1 cellular context compared by ENCODE assay signal in the genomic region with DNA sequence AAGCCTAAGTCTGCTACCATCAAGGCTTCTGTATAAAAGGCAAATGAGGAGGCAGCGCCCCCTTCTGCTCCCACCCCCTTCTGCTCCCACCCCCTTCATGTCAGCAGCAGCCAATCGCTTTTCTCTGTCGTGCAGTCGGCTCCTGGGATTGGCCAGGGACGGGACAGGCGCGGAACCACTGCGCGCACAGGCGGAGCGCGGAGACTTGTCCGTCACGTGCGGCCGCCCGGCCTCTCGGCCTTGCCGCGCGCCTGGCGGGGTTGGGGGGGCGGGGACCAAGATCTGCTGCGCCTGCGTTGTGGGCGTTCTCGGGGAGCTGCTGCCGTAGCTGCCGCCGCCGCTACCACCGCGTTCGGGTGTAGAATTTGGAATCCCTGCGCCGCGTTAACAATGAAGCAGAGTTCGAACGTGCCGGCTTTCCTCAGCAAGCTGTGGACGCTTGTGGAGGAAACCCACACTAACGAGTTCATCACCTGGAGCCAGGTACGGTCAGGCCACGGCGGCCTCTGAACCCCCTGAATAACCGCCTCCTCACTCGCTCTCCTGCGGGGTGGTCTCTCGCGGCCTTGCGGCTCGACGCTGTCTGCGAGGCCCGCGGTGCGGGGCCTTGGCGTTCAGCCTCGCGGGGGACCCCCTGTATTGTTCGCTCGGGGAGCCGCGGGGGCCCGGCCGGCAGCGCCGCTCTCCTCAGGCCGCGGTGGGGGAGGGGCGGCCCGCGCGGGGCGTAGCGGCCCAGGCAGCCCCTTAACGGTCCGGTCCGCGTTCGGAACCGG.
TF ChIP-seq lines count a peak whose summit lies in the region.

A gene with protein sequence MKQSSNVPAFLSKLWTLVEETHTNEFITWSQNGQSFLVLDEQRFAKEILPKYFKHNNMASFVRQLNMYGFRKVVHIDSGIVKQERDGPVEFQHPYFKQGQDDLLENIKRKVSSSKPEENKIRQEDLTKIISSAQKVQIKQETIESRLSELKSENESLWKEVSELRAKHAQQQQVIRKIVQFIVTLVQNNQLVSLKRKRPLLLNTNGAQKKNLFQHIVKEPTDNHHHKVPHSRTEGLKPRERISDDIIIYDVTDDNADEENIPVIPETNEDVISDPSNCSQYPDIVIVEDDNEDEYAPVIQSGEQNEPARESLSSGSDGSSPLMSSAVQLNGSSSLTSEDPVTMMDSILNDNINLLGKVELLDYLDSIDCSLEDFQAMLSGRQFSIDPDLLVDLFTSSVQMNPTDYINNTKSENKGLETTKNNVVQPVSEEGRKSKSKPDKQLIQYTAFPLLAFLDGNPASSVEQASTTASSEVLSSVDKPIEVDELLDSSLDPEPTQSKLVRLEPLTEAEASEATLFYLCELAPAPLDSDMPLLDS (plus strand): TSS at position 305 of the 773 bp plus-strand sequence. CDS start 86 bp downstream, at position 391.

TF ChIP-seq in K562, 482 proteins besides CTCF, POLR2A, EP300 and RAD21 (continued from another document and continues in another):
- TF ChIP-seq, protein P1, sequence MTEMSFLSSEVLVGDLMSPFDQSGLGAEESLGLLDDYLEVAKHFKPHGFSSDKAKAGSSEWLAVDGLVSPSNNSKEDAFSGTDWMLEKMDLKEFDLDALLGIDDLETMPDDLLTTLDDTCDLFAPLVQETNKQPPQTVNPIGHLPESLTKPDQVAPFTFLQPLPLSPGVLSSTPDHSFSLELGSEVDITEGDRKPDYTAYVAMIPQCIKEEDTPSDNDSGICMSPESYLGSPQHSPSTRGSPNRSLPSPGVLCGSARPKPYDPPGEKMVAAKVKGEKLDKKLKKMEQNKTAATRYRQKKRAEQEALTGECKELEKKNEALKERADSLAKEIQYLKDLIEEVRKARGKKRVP (CRISPR knock-in tag; IDR thresholded peaks at IDR 0.05), result no peak
- TF ChIP-seq, protein P2, sequence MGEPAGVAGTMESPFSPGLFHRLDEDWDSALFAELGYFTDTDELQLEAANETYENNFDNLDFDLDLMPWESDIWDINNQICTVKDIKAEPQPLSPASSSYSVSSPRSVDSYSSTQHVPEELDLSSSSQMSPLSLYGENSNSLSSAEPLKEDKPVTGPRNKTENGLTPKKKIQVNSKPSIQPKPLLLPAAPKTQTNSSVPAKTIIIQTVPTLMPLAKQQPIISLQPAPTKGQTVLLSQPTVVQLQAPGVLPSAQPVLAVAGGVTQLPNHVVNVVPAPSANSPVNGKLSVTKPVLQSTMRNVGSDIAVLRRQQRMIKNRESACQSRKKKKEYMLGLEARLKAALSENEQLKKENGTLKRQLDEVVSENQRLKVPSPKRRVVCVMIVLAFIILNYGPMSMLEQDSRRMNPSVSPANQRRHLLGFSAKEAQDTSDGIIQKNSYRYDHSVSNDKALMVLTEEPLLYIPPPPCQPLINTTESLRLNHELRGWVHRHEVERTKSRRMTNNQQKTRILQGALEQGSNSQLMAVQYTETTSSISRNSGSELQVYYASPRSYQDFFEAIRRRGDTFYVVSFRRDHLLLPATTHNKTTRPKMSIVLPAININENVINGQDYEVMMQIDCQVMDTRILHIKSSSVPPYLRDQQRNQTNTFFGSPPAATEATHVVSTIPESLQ (CRISPR knock-in tag; IDR thresholded peaks at IDR 0.05), result peak; percentile 66; the same call in 1 of the 2 replicates
- TF ChIP-seq ZNF3 (CRISPR knock-in tag; IDR thresholded peaks at IDR 0.05) (no peak), ZNF12 (CRISPR knock-in tag; IDR thresholded peaks at IDR 0.05) (0 out of 2 replicates have a peak, but pooled peaks have one; percentile 65), STAT5A (IDR thresholded peaks at IDR 0.05; ENCODE audit: borderline replicate concordance, low read length) (no peak), MYBL2 (IDR thresholded peaks at IDR 0.05; ENCODE audit: low read depth) (no peak), MYBL2 (CRISPR knock-in tag; IDR thresholded peaks at IDR 0.05; ENCODE audit: borderline replicate concordance) (no peak), ZNF444 (CRISPR knock-in tag; IDR thresholded peaks at IDR 0.05) (no peak), RUNX1 (IDR thresholded peaks at IDR 0.05; ENCODE audit: low read depth) (no peak), POLR3G (IDR thresholded peaks at IDR 0.05; ENCODE audit: extremely low read depth, insufficient read length, insufficient replicate concordance) (no peak), ZNF699 (CRISPR knock-in tag; IDR thresholded peaks at IDR 0.05; ENCODE audit: insufficient replicate concordance) (no peak), DIDO1 (tag; IDR thresholded peaks at IDR 0.05; ENCODE audit: low read depth) (no peak), ZNF311 (CRISPR knock-in tag; IDR thresholded peaks at IDR 0.05) (no peak), FUS (optimal IDR thresholded peaks at IDR 0.05; ENCODE audit: low read depth, low read length) (no peak), ZNF668 (CRISPR knock-in tag; IDR thresholded peaks at IDR 0.05) (no peak), MAFF (IDR thresholded peaks at IDR 0.05; ENCODE audit: low read length) (no peak), ZBED1 (IDR thresholded peaks at IDR 0.05) (no peak), THRAP3 (IDR thresholded peaks at IDR 0.05; ENCODE audit: borderline replicate concordance) (no peak), EGR1 (conservative IDR thresholded peaks at IDR 0.05) (peak; percentile 37; the same call in 1 of the 2 replicates), KLF16 (IDR thresholded peaks at IDR 0.05) (no peak), ATF7 (IDR thresholded peaks at IDR 0.05) (no peak), TBP (optimal IDR thresholded peaks at IDR 0.05; ENCODE audit: low read depth, low read length) (peak; percentile 80), DNMT1 (IDR thresholded peaks at IDR 0.05) (no peak), HNRNPK (IDR thresholded peaks at IDR 0.05; ENCODE audit: low read depth, low read length, poor library complexity, severe bottlenecking) (no peak), ZKSCAN8 (CRISPR knock-in tag; IDR thresholded peaks at IDR 0.05) (no peak), PTTG1 (tag; IDR thresholded peaks at IDR 0.05; ENCODE audit: low read depth) (no peak), L3MBTL2 (IDR thresholded peaks at IDR 0.05) (no peak), POLR3A (IDR thresholded peaks at IDR 0.05; ENCODE audit: borderline replicate concordance, extremely low read depth, insufficient read depth, insufficient read length) (no peak), FIP1L1 (IDR thresholded peaks at IDR 0.05; ENCODE audit: low read depth, low read length, poor library complexity, severe bottlenecking) (no peak), ZNF561 (CRISPR knock-in tag; conservative IDR thresholded peaks at IDR 0.05) (no peak), PML (IDR thresholded peaks at IDR 0.05; ENCODE audit: low read length) (no peak), EZH2 (IDR thresholded peaks at IDR 0.05; ENCODE audit: borderline replicate concordance, low read depth, low read length) (no peak), WHSC1 (IDR thresholded peaks at IDR 0.05; ENCODE audit: low read length) (no peak), CHD2 (IDR thresholded peaks at IDR 0.05; ENCODE audit: low read depth, low read length) (peak; percentile 66; the same call in 1 of the 2 replicates), POLR2H (tag; IDR thresholded peaks at IDR 0.05; ENCODE audit: low read depth) (no peak), GABPB2 (CRISPR knock-in tag; conservative IDR thresholded peaks at IDR 0.05) (no peak), ZNF133 (CRISPR knock-in tag; IDR thresholded peaks at IDR 0.05) (no peak), ZNF696 (CRISPR knock-in tag; conservative IDR thresholded peaks at IDR 0.05) (no peak), NFRKB (IDR thresholded peaks at IDR 0.05; ENCODE audit: low read depth) (no peak), HNRNPUL1 (IDR thresholded peaks at IDR 0.05; ENCODE audit: low read length) (no peak), E2F3 (CRISPR knock-in tag; IDR thresholded peaks at IDR 0.05) (no peak), ZNF212 (CRISPR knock-in tag; IDR thresholded peaks at IDR 0.05) (no peak), JUND (IDR thresholded peaks at IDR 0.05; ENCODE audit: borderline replicate concordance, low read depth, low read length) (0 out of 2 replicates have a peak, but pooled peaks have one; percentile 11), JUND (tag; IDR thresholded peaks at IDR 0.05; ENCODE audit: borderline replicate concordance, low read depth, low read length) (no peak; the same call in 2 of the 3 replicates), STAG1 (CRISPR knock-in tag; IDR thresholded peaks at IDR 0.05; ENCODE audit: borderline replicate concordance) (no peak), TARDBP (IDR thresholded peaks at IDR 0.05) (no peak), LCOR (CRISPR knock-in tag; IDR thresholded peaks at IDR 0.05) (no peak)
- TF ChIP-seq, protein P3, sequence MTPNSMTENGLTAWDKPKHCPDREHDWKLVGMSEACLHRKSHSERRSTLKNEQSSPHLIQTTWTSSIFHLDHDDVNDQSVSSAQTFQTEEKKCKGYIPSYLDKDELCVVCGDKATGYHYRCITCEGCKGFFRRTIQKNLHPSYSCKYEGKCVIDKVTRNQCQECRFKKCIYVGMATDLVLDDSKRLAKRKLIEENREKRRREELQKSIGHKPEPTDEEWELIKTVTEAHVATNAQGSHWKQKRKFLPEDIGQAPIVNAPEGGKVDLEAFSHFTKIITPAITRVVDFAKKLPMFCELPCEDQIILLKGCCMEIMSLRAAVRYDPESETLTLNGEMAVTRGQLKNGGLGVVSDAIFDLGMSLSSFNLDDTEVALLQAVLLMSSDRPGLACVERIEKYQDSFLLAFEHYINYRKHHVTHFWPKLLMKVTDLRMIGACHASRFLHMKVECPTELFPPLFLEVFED (CRISPR knock-in tag; conservative IDR thresholded peaks at IDR 0.05), result no peak
- TF ChIP-seq, protein P4, sequence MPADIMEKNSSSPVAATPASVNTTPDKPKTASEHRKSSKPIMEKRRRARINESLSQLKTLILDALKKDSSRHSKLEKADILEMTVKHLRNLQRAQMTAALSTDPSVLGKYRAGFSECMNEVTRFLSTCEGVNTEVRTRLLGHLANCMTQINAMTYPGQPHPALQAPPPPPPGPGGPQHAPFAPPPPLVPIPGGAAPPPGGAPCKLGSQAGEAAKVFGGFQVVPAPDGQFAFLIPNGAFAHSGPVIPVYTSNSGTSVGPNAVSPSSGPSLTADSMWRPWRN (IDR thresholded peaks at IDR 0.05; ENCODE audit: low read depth), result peak; percentile 40
- TF ChIP-seq, protein P5, sequence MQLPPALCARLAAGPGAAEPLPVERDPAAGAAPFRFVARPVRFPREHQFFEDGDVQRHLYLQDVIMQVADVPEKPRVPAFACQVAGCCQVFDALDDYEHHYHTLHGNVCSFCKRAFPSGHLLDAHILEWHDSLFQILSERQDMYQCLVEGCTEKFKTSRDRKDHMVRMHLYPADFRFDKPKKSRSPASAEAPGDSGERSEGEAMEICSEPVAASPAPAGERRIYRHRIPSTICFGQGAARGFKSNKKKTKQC (CRISPR knock-in tag; IDR thresholded peaks at IDR 0.05), result 0 out of 2 replicates have a peak, but pooled peaks have one; percentile 74
- TF ChIP-seq, protein P6, sequence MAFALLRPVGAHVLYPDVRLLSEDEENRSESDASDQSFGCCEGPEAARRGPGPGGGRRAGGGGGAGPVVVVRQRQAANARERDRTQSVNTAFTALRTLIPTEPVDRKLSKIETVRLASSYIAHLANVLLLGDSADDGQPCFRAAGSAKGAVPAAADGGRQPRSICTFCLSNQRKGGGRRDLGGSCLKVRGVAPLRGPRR (CRISPR knock-in tag; IDR thresholded peaks at IDR 0.05), result no peak
- TF ChIP-seq, protein P7, sequence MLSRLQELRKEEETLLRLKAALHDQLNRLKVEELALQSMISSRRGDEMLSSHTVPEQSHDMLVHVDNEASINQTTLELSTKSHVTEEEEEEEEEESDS (CRISPR knock-in tag; IDR thresholded peaks at IDR 0.05), result no peak
- TF ChIP-seq, protein P8, sequence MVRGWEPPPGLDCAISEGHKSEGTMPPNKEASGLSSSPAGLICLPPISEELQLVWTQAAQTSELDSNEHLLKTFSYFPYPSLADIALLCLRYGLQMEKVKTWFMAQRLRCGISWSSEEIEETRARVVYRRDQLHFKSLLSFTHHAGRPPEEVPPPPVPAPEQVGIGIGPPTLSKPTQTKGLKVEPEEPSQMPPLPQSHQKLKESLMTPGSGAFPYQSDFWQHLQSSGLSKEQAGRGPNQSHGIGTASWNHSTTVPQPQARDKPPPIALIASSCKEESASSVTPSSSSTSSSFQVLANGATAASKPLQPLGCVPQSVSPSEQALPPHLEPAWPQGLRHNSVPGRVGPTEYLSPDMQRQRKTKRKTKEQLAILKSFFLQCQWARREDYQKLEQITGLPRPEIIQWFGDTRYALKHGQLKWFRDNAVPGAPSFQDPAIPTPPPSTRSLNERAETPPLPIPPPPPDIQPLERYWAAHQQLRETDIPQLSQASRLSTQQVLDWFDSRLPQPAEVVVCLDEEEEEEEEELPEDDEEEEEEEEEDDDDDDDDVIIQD (CRISPR knock-in tag; IDR thresholded peaks at IDR 0.05), result no peak
- TF ChIP-seq, protein P9, sequence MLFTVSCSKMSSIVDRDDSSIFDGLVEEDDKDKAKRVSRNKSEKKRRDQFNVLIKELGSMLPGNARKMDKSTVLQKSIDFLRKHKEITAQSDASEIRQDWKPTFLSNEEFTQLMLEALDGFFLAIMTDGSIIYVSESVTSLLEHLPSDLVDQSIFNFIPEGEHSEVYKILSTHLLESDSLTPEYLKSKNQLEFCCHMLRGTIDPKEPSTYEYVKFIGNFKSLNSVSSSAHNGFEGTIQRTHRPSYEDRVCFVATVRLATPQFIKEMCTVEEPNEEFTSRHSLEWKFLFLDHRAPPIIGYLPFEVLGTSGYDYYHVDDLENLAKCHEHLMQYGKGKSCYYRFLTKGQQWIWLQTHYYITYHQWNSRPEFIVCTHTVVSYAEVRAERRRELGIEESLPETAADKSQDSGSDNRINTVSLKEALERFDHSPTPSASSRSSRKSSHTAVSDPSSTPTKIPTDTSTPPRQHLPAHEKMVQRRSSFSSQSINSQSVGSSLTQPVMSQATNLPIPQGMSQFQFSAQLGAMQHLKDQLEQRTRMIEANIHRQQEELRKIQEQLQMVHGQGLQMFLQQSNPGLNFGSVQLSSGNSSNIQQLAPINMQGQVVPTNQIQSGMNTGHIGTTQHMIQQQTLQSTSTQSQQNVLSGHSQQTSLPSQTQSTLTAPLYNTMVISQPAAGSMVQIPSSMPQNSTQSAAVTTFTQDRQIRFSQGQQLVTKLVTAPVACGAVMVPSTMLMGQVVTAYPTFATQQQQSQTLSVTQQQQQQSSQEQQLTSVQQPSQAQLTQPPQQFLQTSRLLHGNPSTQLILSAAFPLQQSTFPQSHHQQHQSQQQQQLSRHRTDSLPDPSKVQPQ (CRISPR knock-in tag; IDR thresholded peaks at IDR 0.05; ENCODE audit: borderline replicate concordance), result no peak
- TF ChIP-seq, protein P10, sequence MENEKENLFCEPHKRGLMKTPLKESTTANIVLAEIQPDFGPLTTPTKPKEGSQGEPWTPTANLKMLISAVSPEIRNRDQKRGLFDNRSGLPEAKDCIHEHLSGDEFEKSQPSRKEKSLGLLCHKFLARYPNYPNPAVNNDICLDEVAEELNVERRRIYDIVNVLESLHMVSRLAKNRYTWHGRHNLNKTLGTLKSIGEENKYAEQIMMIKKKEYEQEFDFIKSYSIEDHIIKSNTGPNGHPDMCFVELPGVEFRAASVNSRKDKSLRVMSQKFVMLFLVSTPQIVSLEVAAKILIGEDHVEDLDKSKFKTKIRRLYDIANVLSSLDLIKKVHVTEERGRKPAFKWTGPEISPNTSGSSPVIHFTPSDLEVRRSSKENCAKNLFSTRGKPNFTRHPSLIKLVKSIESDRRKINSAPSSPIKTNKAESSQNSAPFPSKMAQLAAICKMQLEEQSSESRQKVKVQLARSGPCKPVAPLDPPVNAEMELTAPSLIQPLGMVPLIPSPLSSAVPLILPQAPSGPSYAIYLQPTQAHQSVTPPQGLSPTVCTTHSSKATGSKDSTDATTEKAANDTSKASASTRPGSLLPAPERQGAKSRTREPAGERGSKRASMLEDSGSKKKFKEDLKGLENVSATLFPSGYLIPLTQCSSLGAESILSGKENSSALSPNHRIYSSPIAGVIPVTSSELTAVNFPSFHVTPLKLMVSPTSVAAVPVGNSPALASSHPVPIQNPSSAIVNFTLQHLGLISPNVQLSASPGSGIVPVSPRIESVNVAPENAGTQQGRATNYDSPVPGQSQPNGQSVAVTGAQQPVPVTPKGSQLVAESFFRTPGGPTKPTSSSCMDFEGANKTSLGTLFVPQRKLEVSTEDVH (IDR thresholded peaks at IDR 0.05; ENCODE audit: low read depth, partially characterized antibody), result no peak
